Comparison of ENCODE assay signal across 1 cellular context in genomic region chr11:6400431-6401345, GRCh38.
TF ChIP-seq lines count a peak whose summit lies in the region.

No MANE protein-coding gene starts in this region.

TF ChIP-seq in WTC11, 78 proteins besides CTCF, POLR2A, EP300 and RAD21 (continued from another document):
- TF ChIP-seq ZSCAN18 (CRISPR knock-in tag; IDR thresholded peaks at IDR 0.05), result no peak
- TF ChIP-seq NFE2L1 (CRISPR knock-in tag; IDR thresholded peaks at IDR 0.05), result no peak
- no peak for TF ChIP-seq SMAD3 (CRISPR knock-in tag; IDR thresholded peaks at IDR 0.05; ENCODE audit: borderline replicate concordance)
- TF ChIP-seq GRHL2 (CRISPR knock-in tag; IDR thresholded peaks at IDR 0.05; ENCODE audit: insufficient replicate concordance, severe bottlenecking), result no peak
- no peak for TF ChIP-seq NFATC4 (CRISPR knock-in tag; IDR thresholded peaks at IDR 0.05)
- no peak for TF ChIP-seq AFF4 (CRISPR knock-in tag; IDR thresholded peaks at IDR 0.05; ENCODE audit: borderline replicate concordance)
- TF ChIP-seq PREB (CRISPR knock-in tag; IDR thresholded peaks at IDR 0.05; ENCODE audit: borderline replicate concordance), result no peak
- no peak for TF ChIP-seq KAT7 (CRISPR knock-in tag; IDR thresholded peaks at IDR 0.05; ENCODE audit: borderline replicate concordance)
- TF ChIP-seq JUN (CRISPR knock-in tag; IDR thresholded peaks at IDR 0.05), result no peak
